Comparison of ENCODE assay signal across 20 cellular contexts in genomic region chr5:172921906-172922305, GRCh38.
"Had no signal": no experiment of that assay in that cellular context is flagged by ENCODE, and none has a peak within 500 bp of the region (broad histone marks: within the 10 kb centered on the region; RNA-seq: fewer than 3 reads in every experiment).

No MANE protein-coding gene starts in this region.

- ATAC-seq: activated CD4-positive, CD25-positive, alpha-beta regulatory T cell treated with anti-CD3 and anti-CD28 coated beads, Interleukin-2, amount 50 U/mL, for 24 hours; activated T-cell treated with anti-CD3 and anti-CD28 coated beads, Interleukin-2, amount 50 U/mL, for 4 hours; left lung; stimulated activated naive CD8-positive, alpha-beta T cell treated with anti-CD3 and anti-CD28 coated beads, Interleukin-15, amount 100 ng/mL, for 72 hours had no signal

- H3K27ac Mint-ChIP-seq: activated CD4-positive, alpha-beta T cell treated with anti-CD3 and anti-CD28 coated beads, Interleukin-2, amount 10 ng/mL, durations not matched to agents 7 days and 5 days; activated naive CD4-positive, alpha-beta T cell treated with anti-CD3 and anti-CD28 coated beads, Interleukin-2, amount 10 ng/mL, durations not matched to agents 7 days and 5 days; endodermal cell; type B pancreatic cell had no signal

- H3K27me3 ChIP-seq: cardiac muscle cell, left lung, neural progenitor cell, right atrium auricular region had no signal

- H3K27me3 Mint-ChIP-seq: activated CD4-positive, alpha-beta T cell treated with anti-CD3 and anti-CD28 coated beads, Interleukin-2, amount 10 ng/mL, durations not matched to agents 7 days and 5 days; activated naive CD4-positive, alpha-beta T cell treated with anti-CD3 and anti-CD28 coated beads, Interleukin-2, amount 10 ng/mL, durations not matched to agents 7 days and 5 days; naive B cell; stimulated activated naive CD8-positive, alpha-beta T cell treated with anti-CD3 and anti-CD28 coated beads, Interleukin-15, amount 100 ng/mL, for 72 hours; type B pancreatic cell had no signal

- H3K27ac ChIP-seq: cardiac muscle cell, left lung, neural progenitor cell, prostate gland, right atrium auricular region had no signal

- H3K4me1 Mint-ChIP-seq: endodermal cell had no signal

- H2AFZ ChIP-seq: neural progenitor cell had no signal

- DNase-seq: activated CD4-positive, alpha-beta T cell treated with anti-CD3 and anti-CD28 coated beads, Interleukin-2, amount 10 ng/mL, durations not matched to agents 7 days and 5 days; activated CD8-positive, alpha-beta memory T cell treated with anti-CD3 and anti-CD28 coated beads, Interleukin-2, amount 50 U/mL, for 4 hours; activated effector memory CD4-positive, alpha-beta T cell treated with Interleukin-2 at 50 U/mL for 16 hours; activated naive CD4-positive, alpha-beta T cell treated with anti-CD3 and anti-CD28 coated beads, Interleukin-2, amount 10 ng/mL, durations not matched to agents 7 days and 5 days; activated T-cell treated with anti-CD3 and anti-CD28 coated beads, Interleukin-2, amount 50 U/mL, for 4 hours; endodermal cell; head of caudate nucleus; left lung; naive B cell; stimulated activated naive CD8-positive, alpha-beta T cell treated with anti-CD3 and anti-CD28 coated beads, Interleukin-15, amount 100 ng/mL, for 72 hours; T-helper 1 cell; T1000 had no signal

- H3K9me3 ChIP-seq: left lung, prostate gland, right atrium auricular region had no signal

- FAIRE-seq: colon, frontal cortex had no signal

- H3K9ac ChIP-seq: neural progenitor cell had no signal

- H3K4me3 ChIP-seq: cardiac muscle cell, left lung, neural progenitor cell, prostate gland, right atrium auricular region had no signal

- H3K36me3 ChIP-seq: cardiac muscle cell, neural progenitor cell had no signal

- H3K4me3 Mint-ChIP-seq: activated CD4-positive, alpha-beta T cell treated with anti-CD3 and anti-CD28 coated beads, Interleukin-2, amount 10 ng/mL, durations not matched to agents 7 days and 5 days; activated naive CD4-positive, alpha-beta T cell treated with anti-CD3 and anti-CD28 coated beads, Interleukin-2, amount 10 ng/mL, durations not matched to agents 7 days and 5 days; activated T-cell treated with anti-CD3 and anti-CD28 coated beads, Interleukin-2, amount 50 U/mL, for 4 hours; endodermal cell; naive B cell; neural progenitor cell; stimulated activated naive CD8-positive, alpha-beta T cell treated with anti-CD3 and anti-CD28 coated beads, Interleukin-15, amount 100 ng/mL, for 72 hours; type B pancreatic cell had no signal

- H3K9me3 Mint-ChIP-seq: activated CD4-positive, alpha-beta T cell treated with anti-CD3 and anti-CD28 coated beads, Interleukin-2, amount 10 ng/mL, durations not matched to agents 7 days and 5 days; activated naive CD4-positive, alpha-beta T cell treated with anti-CD3 and anti-CD28 coated beads, Interleukin-2, amount 10 ng/mL, durations not matched to agents 7 days and 5 days; activated T-cell treated with anti-CD3 and anti-CD28 coated beads, Interleukin-2, amount 50 U/mL, for 4 hours; endodermal cell; naive B cell; neural progenitor cell; stimulated activated naive CD8-positive, alpha-beta T cell treated with anti-CD3 and anti-CD28 coated beads, Interleukin-15, amount 100 ng/mL, for 72 hours; type B pancreatic cell had no signal

- H3K4me1 ChIP-seq: neural progenitor cell, prostate gland had no signal

- H3K4me2 ChIP-seq: neural progenitor cell had no signal
